In the genomic region with DNA sequence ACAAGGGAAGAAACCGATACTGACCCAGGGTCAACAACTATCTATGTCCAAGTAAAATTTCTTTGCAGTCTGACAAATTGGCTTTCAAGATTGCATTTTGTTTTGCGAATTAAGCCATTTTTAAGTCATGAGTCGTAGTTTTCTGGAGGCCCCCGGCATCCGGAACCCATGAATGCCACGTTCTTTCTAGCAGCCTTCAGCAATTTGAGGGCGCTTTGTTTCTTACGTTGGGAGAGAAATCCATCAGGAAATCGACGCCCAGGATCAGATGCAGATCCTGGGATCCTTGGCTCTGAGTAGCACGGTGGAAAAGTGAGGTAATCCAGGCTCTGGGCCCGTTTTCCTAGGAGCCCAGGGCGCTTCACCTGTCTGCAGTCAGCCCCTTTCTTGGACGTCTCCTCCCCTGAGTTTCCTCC, we compare ENCODE assay signal across 8 cellular contexts. TPM values are rescaled to one million over a fixed set of nuclear protein-coding genes. Genes with fewer than 3 reads are reported as not detected.
DNase-seq lines count a peak whose midpoint lies in the region; ATAC-seq, FAIRE-seq and TF ChIP-seq lines count a peak whose summit lies in the region.

No MANE protein-coding gene starts in this region.

- peaks cover 15% of the 10 kb centered on the region for H4K20me1 ChIP-seq in BLaER1

- no peak for FAIRE-seq in bronchial epithelial cell (lab: Jason Lieb, UNC)

- DNase-seq in bronchial epithelial cell (ENCODE audit: low read depth) (peak; percentile 77), KBM-7 (no peak), middle frontal gyrus (ENCODE audit: extremely low spot score, low spot score) (no peak)
- DNase-seq in stimulated activated CD8-positive, alpha-beta memory T cell treated with anti-CD3 and anti-CD28 coated beads, Interleukin-4, amount 100 ng/mL, for 48 hours = no peak

- H3K27me3 Mint-ChIP-seq in IgD-negative memory B cell = no peaks in the 10 kb centered on the region

- ATAC-seq in GM18873 (IDR thresholded peaks at IDR 0.05; ENCODE audit: low FRiP score, unreplicated experiment) = peak; percentile 5

- H3K27me3 ChIP-seq in BLaER1 = no peaks in the 10 kb centered on the region
- H3K27me3 ChIP-seq in bronchial epithelial cell (ENCODE audit: control insufficient read depth, insufficient read depth, low read length) = no peaks in the 10 kb centered on the region
- no peaks in the 10 kb centered on the region for H3K27me3 ChIP-seq in mononuclear cell (ENCODE audit: insufficient read depth, low read length)

- H3K4me3 ChIP-seq in BLaER1 = peak overlapping the region; percentile 97
- H3K4me3 ChIP-seq in bronchial epithelial cell (ENCODE audit: low read depth, low read length) = peak overlapping the region; percentile 95
- H3K4me3 ChIP-seq in mononuclear cell (ENCODE audit: low read length) = peak overlapping the region; percentile 92

- peaks cover 7 to 18% (median 14%) of the 10 kb centered on the region in 3 donors for H3K4me1 Mint-ChIP-seq in IgD-negative memory B cell

- in situ Hi-C loops in KBM-7 (cut with MboI; ENCODE audit: low pct_unique_long_range_greater_than_20kb, low sequenced_read_pairs) = no loop called here

- H3K27ac ChIP-seq in BLaER1 = peak overlapping the region; percentile 98

- H3K9me3 Mint-ChIP-seq in IgD-negative memory B cell = no peaks in the 10 kb centered on the region

- no peak for TF ChIP-seq CTCF in bronchial epithelial cell (IDR thresholded peaks at IDR 0.05; ENCODE audit: insufficient read depth, low read length, severe bottlenecking)

- H3K36me3 Mint-ChIP-seq in IgD-negative memory B cell = no peaks in the 10 kb centered on the region

- H3K27ac Mint-ChIP-seq in IgD-negative memory B cell = peak overlapping the region; percentile 82 to 85 (median 83)

- H3K9me3 ChIP-seq in BLaER1 = no peaks in the 10 kb centered on the region
- no peaks in the 10 kb centered on the region for H3K9me3 ChIP-seq in mononuclear cell (ENCODE audit: low read depth, low read length)

- H3K4me2 ChIP-seq in BLaER1 = peak overlapping the region; percentile 95

- H3K4me3 Mint-ChIP-seq in IgD-negative memory B cell = peak overlapping the region in 2 of 4 donors; percentile 96 to 97

- H3K4me1 ChIP-seq in BLaER1 = peaks cover 39% of the 10 kb centered on the region
- H3K4me1 ChIP-seq in mononuclear cell (ENCODE audit: insufficient read depth, low read length) = peaks cover 39% of the 10 kb centered on the region

- peak overlapping the region; percentile 99 for H3K9ac ChIP-seq in BLaER1

- H3K36me3 ChIP-seq in BLaER1 = peaks cover 9% of the 10 kb centered on the region
- H3K36me3 ChIP-seq in bronchial epithelial cell (ENCODE audit: control insufficient read depth, insufficient read depth, low read length) = no peaks in the 10 kb centered on the region

RNA-seq across cellular contexts. Expression of gene ABRACL, which starts 0.3 kb away (rescaled TPM):
- polyA plus RNA-seq in IgD-negative memory B cell = 62.0 TPM
- 39.2 and 43.4 TPM in 2 replicates for total RNA-seq in bronchial epithelial cell
- 43.7 TPM for total RNA-seq in mononuclear cell

RNA-seq across cellular contexts. Expression of gene REPS1, which starts 40.2 kb away (rescaled TPM):
- polyA plus RNA-seq in IgD-negative memory B cell = 22.0 TPM
- total RNA-seq in bronchial epithelial cell (31.1 and 38.3 TPM in 2 replicates), mononuclear cell (62.8 TPM)
